Comparison of ENCODE assay signal across 9 cellular contexts in the genomic region with DNA sequence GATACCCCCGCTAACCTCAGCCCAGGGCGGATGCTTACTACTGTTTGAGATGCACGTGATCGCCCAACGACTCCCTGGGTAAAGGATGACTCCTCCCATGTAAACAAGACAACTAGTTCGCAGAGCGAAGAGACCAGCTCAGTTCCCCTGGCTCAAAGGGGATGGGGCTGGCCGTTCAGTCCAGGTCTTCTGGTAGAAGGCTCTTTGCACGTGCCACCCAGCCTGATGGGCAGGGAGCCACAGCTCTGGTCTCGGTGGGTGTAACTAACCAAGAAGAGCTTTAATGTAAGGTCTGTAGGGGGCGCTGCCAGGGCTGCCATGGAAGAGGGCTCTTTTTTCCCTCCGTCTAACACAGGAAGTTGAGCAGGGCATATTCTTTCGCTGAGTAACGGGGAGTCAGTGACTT. TPM values are rescaled to one million over a fixed set of nuclear protein-coding genes. Genes with fewer than 3 reads are reported as not detected.
DNase-seq lines count a peak whose midpoint lies in the region; ATAC-seq, FAIRE-seq and TF ChIP-seq lines count a peak whose summit lies in the region.
"Had no signal": no experiment of that assay in that cellular context is flagged by ENCODE, and none has a peak within 500 bp of the region (broad histone marks: within the 10 kb centered on the region; RNA-seq: fewer than 3 reads in every experiment).

No MANE protein-coding gene starts in this region.

- H2AFZ ChIP-seq in astrocyte (ENCODE audit: low read depth, low read length) = no peak overlapping the region

- DNase-seq in GM12864 (ENCODE audit: low read depth) = no peak
- DNase-seq in astrocyte (ENCODE audit: low read depth) = no peak
- DNase-seq in stimulated activated CD4-positive, alpha-beta T cell treated with anti-CD3 and anti-CD28 coated beads, Interleukin-12 subunit alpha, Interleukin-12 subunit beta, amount 100 ng/mL, for 48 hours (ENCODE audit: low read depth in 2 of 3, low spot score in 1 of 3) = peak; percentile 23 to 46 (median 31)
- no peak for DNase-seq in HTR-8/SVneo (ENCODE audit: insufficient read length, low spot score)
- no peak for DNase-seq in NCI-H2107 (lab: John Stamatoyannopoulos, UW)
- DNase-seq in SHP77 treated with DMSO at 0.1 percent for 48 hours (lab: John Stamatoyannopoulos, UW) = no peak
- DNase-seq: kidney glomerular epithelial cell had no signal

- peak overlapping the region; percentile 29 for H3K4me2 ChIP-seq in astrocyte (ENCODE audit: low read length)

- H3K27me3 ChIP-seq in astrocyte (ENCODE audit: insufficient read depth, low read length) = no peaks in the 10 kb centered on the region

- H3K79me2 ChIP-seq in astrocyte (ENCODE audit: insufficient read depth, low read length) = no peaks in the 10 kb centered on the region

- no peak overlapping the region for H3K9ac ChIP-seq in astrocyte (ENCODE audit: low read length)

- H4K20me1 ChIP-seq in astrocyte (ENCODE audit: insufficient read depth, low read length) = no peaks in the 10 kb centered on the region

- H3K4me3 ChIP-seq in GM12864 (ENCODE audit: low read depth, low read length) (no peak overlapping the region), astrocyte (ENCODE audit: insufficient read depth, low read depth, low read length) (no peak overlapping the region)

- TF ChIP-seq CTCF in GM12864 (IDR thresholded peaks at IDR 0.05; ENCODE audit: low read depth, low read length, missing control alignments) (peak; percentile 39), astrocyte (IDR thresholded peaks at IDR 0.05; ENCODE audit: insufficient read depth, low read depth, low read length) (no peak)

- no peak overlapping the region for H3K27ac ChIP-seq in astrocyte (ENCODE audit: low read depth, low read length)

- peak overlapping the region; percentile 68 for H3K4me3 Mint-ChIP-seq in T-helper 1 cell treated with Interleukin-12 subunit alpha and Interleukin-12 subunit beta and Interleukin-4 antibody, amounts not matched to agents 30 μg/mL and 1 μg/mL, for 36 hours
- no peak overlapping the region for H3K4me3 Mint-ChIP-seq in astrocyte (ENCODE audit: unreplicated experiment)

- no peaks in the 10 kb centered on the region for H3K36me3 ChIP-seq in astrocyte (ENCODE audit: insufficient read depth, low read length)

- no peaks in the 10 kb centered on the region for H3K9me3 Mint-ChIP-seq in T-helper 1 cell treated with Interleukin-12 subunit alpha and Interleukin-12 subunit beta and Interleukin-4 antibody, amounts not matched to agents 30 μg/mL and 1 μg/mL, for 36 hours
- peaks cover 8% of the 10 kb centered on the region for H3K9me3 Mint-ChIP-seq in astrocyte (ENCODE audit: unreplicated experiment)

- H3K27ac Mint-ChIP-seq in T-helper 1 cell treated with Interleukin-12 subunit alpha and Interleukin-12 subunit beta and Interleukin-4 antibody, amounts not matched to agents 30 μg/mL and 1 μg/mL, for 36 hours = peak overlapping the region; percentile 77
- no peak overlapping the region for H3K27ac Mint-ChIP-seq in astrocyte (ENCODE audit: unreplicated experiment)

- FAIRE-seq in astrocyte (lab: Jason Lieb, UNC) = no peak
- FAIRE-seq in HTR-8/SVneo (lab: Jason Lieb, UNC) = no peak

- no peaks in the 10 kb centered on the region for H3K4me1 ChIP-seq in astrocyte (ENCODE audit: insufficient read depth, low read length)

- no peaks in the 10 kb centered on the region for H3K9me3 ChIP-seq in astrocyte (ENCODE audit: insufficient read depth, low read depth, low read length)

- peaks cover 11% of the 10 kb centered on the region for H3K4me1 Mint-ChIP-seq in T-helper 1 cell treated with Interleukin-12 subunit alpha and Interleukin-12 subunit beta and Interleukin-4 antibody, amounts not matched to agents 30 μg/mL and 1 μg/mL, for 36 hours (ENCODE audit: low read depth)
- H3K4me1 Mint-ChIP-seq in astrocyte (ENCODE audit: low read depth, unreplicated experiment) = no peaks in the 10 kb centered on the region

- no peaks in the 10 kb centered on the region for H3K27me3 Mint-ChIP-seq in T-helper 1 cell treated with Interleukin-12 subunit alpha and Interleukin-12 subunit beta and Interleukin-4 antibody, amounts not matched to agents 30 μg/mL and 1 μg/mL, for 36 hours (ENCODE audit: low read depth)
- H3K27me3 Mint-ChIP-seq in astrocyte (ENCODE audit: low read depth, unreplicated experiment) = peaks cover 15% of the 10 kb centered on the region

- H3K36me3 Mint-ChIP-seq in T-helper 1 cell treated with Interleukin-12 subunit alpha and Interleukin-12 subunit beta and Interleukin-4 antibody, amounts not matched to agents 30 μg/mL and 1 μg/mL, for 36 hours (ENCODE audit: low read depth) = no peaks in the 10 kb centered on the region
- no peaks in the 10 kb centered on the region for H3K36me3 Mint-ChIP-seq in astrocyte (ENCODE audit: low read depth, unreplicated experiment)

- no peak for ATAC-seq in GM21360 (IDR thresholded peaks at IDR 0.05; ENCODE audit: unreplicated experiment)

RNA-seq across cellular contexts. Expression of a gene that starts 49.4 kb away (rescaled TPM):
- 49.8 and 57.8 TPM in 2 replicates for total RNA-seq in astrocyte

Comparison
In these comparisons a context has a peak if more than half of its experiments do, and no peak if none do; other contexts are left out.
1. DNase-seq: peak in stimulated activated CD4-positive, alpha-beta T cell treated with anti-CD3 and anti-CD28 coated beads, Interleukin-12 subunit alpha, Interleukin-12 subunit beta, amount 100 ng/mL, for 48 hours (3 of 3); none in GM12864 (single experiment), astrocyte (single experiment), HTR-8/SVneo (single experiment), NCI-H2107 (single experiment) and SHP77 treated with DMSO at 0.1 percent for 48 hours (single experiment).